ENCODE assay signal across 1 cellular context in genomic region chr7:44673771-44674170, GRCh38.
TF ChIP-seq lines count a peak whose summit lies in the region.

No MANE protein-coding gene starts in this region.

TF ChIP-seq in WTC11, 78 proteins besides CTCF, POLR2A, EP300 and RAD21 (continued from another document):
- TF ChIP-seq ZNF425 (CRISPR knock-in tag; conservative IDR thresholded peaks at IDR 0.05): no peak
- no peak for TF ChIP-seq NR2C2 (CRISPR knock-in tag; IDR thresholded peaks at IDR 0.05)
- TF ChIP-seq PRDM15 (CRISPR knock-in tag; IDR thresholded peaks at IDR 0.05): no peak
- no peak for TF ChIP-seq ZNF416 (CRISPR knock-in tag; IDR thresholded peaks at IDR 0.05)
- no peak for TF ChIP-seq IRF2 (CRISPR knock-in tag; IDR thresholded peaks at IDR 0.05; ENCODE audit: borderline replicate concordance, low read depth)
- TF ChIP-seq CREB1 (CRISPR knock-in tag; IDR thresholded peaks at IDR 0.05): no peak
